ENCODE assay signal across 1 cellular context in the genomic region with DNA sequence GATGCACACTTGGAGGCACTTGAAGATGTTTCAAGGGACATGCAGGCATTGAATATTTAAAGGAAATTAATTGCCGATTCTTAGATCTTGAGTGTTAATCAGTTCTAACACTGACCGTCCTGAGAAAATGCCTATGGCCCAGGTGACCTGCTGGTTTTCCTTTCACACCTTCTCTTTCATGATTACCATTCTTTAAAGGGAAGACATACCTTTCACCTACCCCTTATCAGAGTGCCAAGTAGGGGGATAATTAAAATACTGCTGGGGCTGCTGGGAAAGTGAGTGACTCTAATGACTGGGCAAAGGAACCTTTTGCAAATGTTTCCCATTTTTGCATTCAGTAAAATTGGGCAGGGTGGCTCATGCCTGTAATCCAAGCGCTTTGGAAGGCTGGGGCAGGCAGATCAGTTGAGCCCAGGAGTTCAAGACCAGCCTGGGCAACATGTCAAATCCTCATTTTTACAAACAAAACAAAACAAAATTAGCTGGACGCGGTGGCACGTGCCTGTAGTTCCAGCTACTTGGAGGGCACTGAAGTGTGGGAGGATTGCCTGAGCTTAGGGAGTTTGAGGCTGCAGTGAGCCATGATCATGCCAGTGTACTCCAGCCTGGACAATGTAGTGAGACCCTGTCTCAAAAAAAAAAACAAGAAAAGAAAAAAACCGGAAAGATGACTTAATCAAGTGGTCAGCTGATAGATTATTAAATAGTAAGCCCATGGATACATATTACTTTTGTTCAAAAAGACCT.
TF ChIP-seq lines count a peak whose summit lies in the region.

No MANE protein-coding gene starts in this region.

TF ChIP-seq in H1, 55 proteins besides CTCF, POLR2A, EP300 and RAD21:
- TF ChIP-seq SP4 (IDR thresholded peaks at IDR 0.05; ENCODE audit: low read length) (no peak), CTBP2 (IDR thresholded peaks at IDR 0.05; ENCODE audit: borderline replicate concordance, insufficient read depth, insufficient read length, low read length) (no peak), CREB1 (IDR thresholded peaks at IDR 0.05) (no peak), POU5F1 (IDR thresholded peaks at IDR 0.05; ENCODE audit: low read depth, low read length) (no peak), TEAD4 (IDR thresholded peaks at IDR 0.05; ENCODE audit: low read depth, low read length) (no peak), CBX5 (IDR thresholded peaks at IDR 0.05; ENCODE audit: low read depth, low read length) (no peak), JUND (IDR thresholded peaks at IDR 0.05; ENCODE audit: low read length) (no peak), BCL11A (IDR thresholded peaks at IDR 0.05; ENCODE audit: low read depth in 2 of 2, low read length in 2 of 2) (no peak), KDM4A (IDR thresholded peaks at IDR 0.05; ENCODE audit: low read depth, low read length, severe bottlenecking) (no peak), BACH1 (IDR thresholded peaks at IDR 0.05; ENCODE audit: low read length) (no peak), SIRT6 (IDR thresholded peaks at IDR 0.05; ENCODE audit: low read length) (no peak), CHD2 (IDR thresholded peaks at IDR 0.05; ENCODE audit: low read length) (no peak), KDM1A (IDR thresholded peaks at IDR 0.05; ENCODE audit: borderline replicate concordance, low read length) (no peak), HDAC6 (IDR thresholded peaks at IDR 0.05; ENCODE audit: low read depth, low read length) (no peak)
- TF ChIP-seq, protein P1, sequence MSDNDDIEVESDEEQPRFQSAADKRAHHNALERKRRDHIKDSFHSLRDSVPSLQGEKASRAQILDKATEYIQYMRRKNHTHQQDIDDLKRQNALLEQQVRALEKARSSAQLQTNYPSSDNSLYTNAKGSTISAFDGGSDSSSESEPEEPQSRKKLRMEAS (IDR thresholded peaks at IDR 0.05), result no peak
- TF ChIP-seq, protein P2, sequence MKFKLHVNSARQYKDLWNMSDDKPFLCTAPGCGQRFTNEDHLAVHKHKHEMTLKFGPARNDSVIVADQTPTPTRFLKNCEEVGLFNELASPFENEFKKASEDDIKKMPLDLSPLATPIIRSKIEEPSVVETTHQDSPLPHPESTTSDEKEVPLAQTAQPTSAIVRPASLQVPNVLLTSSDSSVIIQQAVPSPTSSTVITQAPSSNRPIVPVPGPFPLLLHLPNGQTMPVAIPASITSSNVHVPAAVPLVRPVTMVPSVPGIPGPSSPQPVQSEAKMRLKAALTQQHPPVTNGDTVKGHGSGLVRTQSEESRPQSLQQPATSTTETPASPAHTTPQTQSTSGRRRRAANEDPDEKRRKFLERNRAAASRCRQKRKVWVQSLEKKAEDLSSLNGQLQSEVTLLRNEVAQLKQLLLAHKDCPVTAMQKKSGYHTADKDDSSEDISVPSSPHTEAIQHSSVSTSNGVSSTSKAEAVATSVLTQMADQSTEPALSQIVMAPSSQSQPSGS (IDR thresholded peaks at IDR 0.05; ENCODE audit: low read length), result no peak
- TF ChIP-seq, protein P3, sequence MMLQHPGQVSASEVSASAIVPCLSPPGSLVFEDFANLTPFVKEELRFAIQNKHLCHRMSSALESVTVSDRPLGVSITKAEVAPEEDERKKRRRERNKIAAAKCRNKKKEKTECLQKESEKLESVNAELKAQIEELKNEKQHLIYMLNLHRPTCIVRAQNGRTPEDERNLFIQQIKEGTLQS (IDR thresholded peaks at IDR 0.05; ENCODE audit: insufficient read depth, low read depth, low read length), result no peak
